Comparison of ENCODE assay signal across 8 cellular contexts in genomic region chr9:98168952-98169488, GRCh38. TPM values are rescaled to one million over a fixed set of nuclear protein-coding genes. Genes with fewer than 3 reads are reported as not detected.
A peak's percentile ranks its signal among the peaks of the same experiment; 100 is the strongest.
DNase-seq lines count a peak whose midpoint lies in the region; ATAC-seq and TF ChIP-seq lines count a peak whose summit lies in the region.

No MANE protein-coding gene starts in this region.

- no peaks in the 10 kb centered on the region for H3K9me3 Mint-ChIP-seq in central memory CD8-positive, alpha-beta T cell
- no peaks in the 10 kb centered on the region for H3K9me3 Mint-ChIP-seq in neural crest cell

- peak; percentile 69 for DNase-seq in A172 (ENCODE audit: low spot score)
- peak; percentile 93 for DNase-seq in RWPE1 (ENCODE audit: low spot score)
- DNase-seq in central memory CD8-positive, alpha-beta T cell (ENCODE audit: low spot score in 2 of 2) = no peak
- peak; percentile 35 for DNase-seq in neural crest cell (ENCODE audit: low read depth, low spot score)
- no peak for DNase-seq in NCI-H2196 treated with DMSO at 0.1 percent for 48 hours (lab: John Stamatoyannopoulos, UW; ENCODE audit: unreplicated experiment)
- no peak for DNase-seq in SKM-1 treated with dmso at 0.1 percent for 144 hours (lab: John Stamatoyannopoulos, UW; ENCODE audit: unreplicated experiment)

- ATAC-seq in GM18909 (IDR thresholded peaks at IDR 0.05; ENCODE audit: poor library complexity, unreplicated experiment) (peak; percentile 94), HG02981 (IDR thresholded peaks at IDR 0.05; ENCODE audit: unreplicated experiment) (peak; percentile 96)
- ATAC-seq in central memory CD8-positive, alpha-beta T cell (replicated peaks; ENCODE audit: extremely low read depth, poor library complexity, severe bottlenecking) = peak; percentile 88

- peak overlapping the region; percentile 88 for H3K27ac ChIP-seq in RWPE1

- peak overlapping the region; percentile 94 for H3K27ac Mint-ChIP-seq in central memory CD8-positive, alpha-beta T cell (ENCODE audit: low read depth)
- peak overlapping the region; percentile 90 for H3K27ac Mint-ChIP-seq in neural crest cell (ENCODE audit: unreplicated experiment)

- H3K4me3 Mint-ChIP-seq in central memory CD8-positive, alpha-beta T cell = peak overlapping the region; percentile 55
- H3K4me3 Mint-ChIP-seq in neural crest cell = peak overlapping the region; percentile 70

- H3K27me3 Mint-ChIP-seq in central memory CD8-positive, alpha-beta T cell = no peaks in the 10 kb centered on the region
- no peaks in the 10 kb centered on the region for H3K27me3 Mint-ChIP-seq in neural crest cell (ENCODE audit: low read depth)

- peaks cover 67% of the 10 kb centered on the region for H3K4me1 Mint-ChIP-seq in central memory CD8-positive, alpha-beta T cell
- peaks cover 62% of the 10 kb centered on the region for H3K4me1 Mint-ChIP-seq in neural crest cell

- POLR2A ChIA-PET in RWPE1 (lab: Yijun Ruan, JAX; ENCODE audit: low non-redundant PET) = no interaction called here

- CTCF ChIA-PET in RWPE1 (lab: Yijun Ruan, JAX) = no interaction called here

- H3K36me3 Mint-ChIP-seq in central memory CD8-positive, alpha-beta T cell (ENCODE audit: insufficient read depth) = peaks cover 5% of the 10 kb centered on the region
- no peaks in the 10 kb centered on the region for H3K36me3 Mint-ChIP-seq in neural crest cell (ENCODE audit: low read depth)

- TF ChIP-seq CTCF in RWPE1 (conservative IDR thresholded peaks at IDR 0.05; ENCODE audit: low read depth) = no peak
- TF ChIP-seq CTCF in neural crest cell (conservative IDR thresholded peaks at IDR 0.05) = no peak

RNA-seq across cellular contexts. Expression of gene CORO2A, which starts 23.4 kb away (rescaled TPM):
- 12.4 and 12.5 TPM in 2 replicates for total RNA-seq in A172 (2014; rRNA removed; shearing (Covaris generic))
- 9.3 and 9.5 TPM in 2 replicates for total RNA-seq in neural crest cell

RNA-seq across cellular contexts. Expression of gene TRIM14, which starts 50.0 kb away (rescaled TPM):
- 20.6 and 22.9 TPM in 2 replicates for total RNA-seq in A172 (2014; rRNA removed; shearing (Covaris generic))
- 10.2 and 11.2 TPM in 2 replicates for total RNA-seq in neural crest cell

Comparison
In these comparisons a context has a peak if more than half of its experiments do, and no peak if none do; other contexts are left out.
1. DNase-seq: peak in A172 (single experiment), RWPE1 (single experiment) and neural crest cell (single experiment); none in central memory CD8-positive, alpha-beta T cell (0 of 2), NCI-H2196 treated with DMSO at 0.1 percent for 48 hours (single experiment) and SKM-1 treated with dmso at 0.1 percent for 144 hours (single experiment).
2. Peak in every context shown above with its lines, with median percentiles within 50 percentile points of each other: ATAC-seq.